ENCODE assay signal across 14 cellular contexts in the genomic region with DNA sequence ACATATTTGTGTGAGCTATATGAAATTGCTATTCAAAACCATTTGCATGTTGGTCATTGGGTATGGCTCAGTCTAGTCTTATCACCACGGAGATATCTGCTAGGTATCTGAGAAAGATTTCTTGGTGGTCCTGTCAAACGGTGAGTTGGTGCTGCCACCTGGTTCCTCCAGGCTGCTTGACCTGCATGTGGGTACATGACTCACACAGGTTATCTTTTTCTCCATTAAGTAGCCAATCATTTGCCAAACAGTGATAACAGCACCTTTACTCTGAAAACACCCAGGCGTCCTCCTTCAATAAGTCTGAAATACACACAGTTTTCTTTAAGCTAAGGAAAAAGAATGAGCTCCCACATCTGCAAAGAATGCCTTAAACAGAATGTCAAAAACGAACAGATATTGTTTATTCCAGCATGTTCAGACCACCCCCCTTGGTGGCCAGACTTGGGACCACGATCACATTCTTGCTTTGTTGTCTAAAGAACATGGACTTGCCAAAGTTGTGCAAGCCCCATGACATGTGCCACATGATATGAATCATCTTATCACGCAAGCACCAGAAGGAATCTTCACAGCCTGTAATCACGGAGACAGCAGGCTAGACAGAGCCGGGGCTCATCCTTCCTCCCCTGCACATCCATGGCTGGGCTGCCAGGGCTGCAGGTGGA.
DNase-seq lines count a peak whose midpoint lies in the region; ATAC-seq, FAIRE-seq and TF ChIP-seq lines count a peak whose summit lies in the region.
"Had no signal": no experiment of that assay in that cellular context is flagged by ENCODE, and none has a peak within 500 bp of the region (broad histone marks: within the 10 kb centered on the region; RNA-seq: fewer than 3 reads in every experiment).

No MANE protein-coding gene starts in this region.

- TF ChIP-seq CTCF in AG09319 (IDR thresholded peaks at IDR 0.05; ENCODE audit: low read depth, low read length) (no peak; the same call in 1 of the 2 replicates), fibroblast of mammary gland (conservative IDR thresholded peaks at IDR 0.05; ENCODE audit: control insufficient read depth, insufficient read depth, low read depth, low read length) (no peak), pancreas (IDR thresholded peaks at IDR 0.05) (no peak)

- ATAC-seq in pancreas (peak in 3 of 4 donors; percentile 12 to 50 (median 40)), SK-N-SH treated with all-trans-retinoic acid at 6 μM for 48 hours (no peak)

- DNase-seq in AG09319 (ENCODE audit: extremely low read depth, low read depth), result peak; percentile 80
- DNase-seq in NCI-H146 treated with DMSO at 0.1 percent for 48 hours (lab: John Stamatoyannopoulos, UW; ENCODE audit: unreplicated experiment), result peak; percentile 43
- DNase-seq in fibroblast of mammary gland (ENCODE audit: low read depth), result peak; percentile 92
- DNase-seq in pancreas, result no peak
- DNase-seq in NCI-H128 (lab: John Stamatoyannopoulos, UW; ENCODE audit: unreplicated experiment), result no peak
- DNase-seq in anterior cingulate cortex (lab: John Stamatoyannopoulos, UW), result no peak
- no peak for DNase-seq in NCI-H1105 treated with DMSO at 0.1 percent for 48 hours (lab: John Stamatoyannopoulos, UW)
- DNase-seq: activated CD8-positive, alpha-beta memory T cell treated with anti-CD3 and anti-CD28 coated beads, Interleukin-2, amount 50 U/mL, for 48 hours; C1 segment of cervical spinal cord; NCI-H1105 had no signal

- no peaks in the 10 kb centered on the region for H3K27me3 ChIP-seq in pancreas
- H3K27me3 ChIP-seq: ascending aorta had no signal

- no peak overlapping the region for H3K27ac ChIP-seq in pancreas
- H3K27ac ChIP-seq: epithelial cell of prostate had no signal

- H3K4me3 ChIP-seq in fibroblast of mammary gland (ENCODE audit: control insufficient read depth, low read depth, low read length) (no peak overlapping the region), pancreas (no peak overlapping the region)
- H3K4me3 ChIP-seq: ascending aorta, lung had no signal

- H3K4me1 ChIP-seq in pancreas, result no peaks in the 10 kb centered on the region

- no peaks in the 10 kb centered on the region for H3K36me3 ChIP-seq in pancreas
- H3K36me3 ChIP-seq: ascending aorta had no signal

- no peak for FAIRE-seq in pancreas (lab: Jason Lieb, UNC)

- H3K9me3 ChIP-seq in pancreas, result no peaks in the 10 kb centered on the region

- intact Hi-C loops in pancreas (cut with DNase I), result no loop called here

- 51 to 63% methylated on average over 8 of the region's 8 CpGs for WGBS in pancreas, 2 donors

TF ChIP-seq in SK-N-SH treated with all-trans-retinoic acid at 6 μM for 48 hours, 23 proteins besides CTCF, POLR2A, EP300 and RAD21:
- no peak for TF ChIP-seq SNAI2 (CRISPR knock-in tag; IDR thresholded peaks at IDR 0.05)

Comparison
In these comparisons a context has a peak if more than half of its experiments do, and no peak if none do; other contexts are left out.
1. DNase-seq: peak in AG09319 (single experiment), NCI-H146 treated with DMSO at 0.1 percent for 48 hours (single experiment) and fibroblast of mammary gland (single experiment); none in pancreas (0 of 6), NCI-H128 (single experiment), anterior cingulate cortex (0 of 58) and NCI-H1105 treated with DMSO at 0.1 percent for 48 hours (single experiment).